In genomic region chr1:21931171-21932093, GRCh38 we compare ENCODE assay signal across 1 cellular context.
A peak's percentile ranks its signal among the peaks of the same experiment; 100 is the strongest.
TF ChIP-seq lines count a peak whose summit lies in the region.

No MANE protein-coding gene starts in this region.

TF ChIP-seq in A549, 52 proteins besides CTCF, POLR2A, EP300 and RAD21 (continued from another document):
- TF ChIP-seq MAX (IDR thresholded peaks at IDR 0.05) (peak; percentile 74), SMC3 (IDR thresholded peaks at IDR 0.05) (0 out of 3 replicates have a peak, but pooled peaks have one; percentile 15), BCL3 (IDR thresholded peaks at IDR 0.05) (no peak), CHD4 (IDR thresholded peaks at IDR 0.05; ENCODE audit: borderline replicate concordance) (no peak), ZFP36 (IDR thresholded peaks at IDR 0.05; ENCODE audit: borderline replicate concordance, partially characterized antibody) (no peak), CBX2 (IDR thresholded peaks at IDR 0.05; ENCODE audit: borderline replicate concordance, low read depth) (no peak), MYC (IDR thresholded peaks at IDR 0.05; ENCODE audit: borderline replicate concordance, low read length) (no peak), RFX5 (IDR thresholded peaks at IDR 0.05) (no peak), TFCP2L1 (CRISPR knock-in tag; IDR thresholded peaks at IDR 0.05) (no peak), RARB (CRISPR knock-in tag; IDR thresholded peaks at IDR 0.05) (no peak), POLR2AphosphoS2 (conservative IDR thresholded peaks at IDR 0.05; ENCODE audit: low read length) (no peak), FOSB (CRISPR knock-in tag; IDR thresholded peaks at IDR 0.05) (no peak), PHF8 (IDR thresholded peaks at IDR 0.05; ENCODE audit: borderline replicate concordance, low read depth) (no peak), EHF (CRISPR knock-in tag; IDR thresholded peaks at IDR 0.05) (0 out of 2 replicates have a peak, but pooled peaks have one; percentile 22), HOXB13 (CRISPR knock-in tag; IDR thresholded peaks at IDR 0.05; ENCODE audit: low read depth) (no peak), HDAC2 (IDR thresholded peaks at IDR 0.05) (no peak), NFE2L2 (conservative IDR thresholded peaks at IDR 0.05; ENCODE audit: low read length) (no peak), RNF2 (IDR thresholded peaks at IDR 0.05; ENCODE audit: borderline replicate concordance, low read depth) (no peak), E2F6 (IDR thresholded peaks at IDR 0.05; ENCODE audit: borderline replicate concordance, low read depth) (peak; percentile 36; the same call in 1 of the 2 replicates), EHMT2 (IDR thresholded peaks at IDR 0.05; ENCODE audit: low read depth) (no peak), HMGXB4 (CRISPR knock-in tag; IDR thresholded peaks at IDR 0.05; ENCODE audit: borderline replicate concordance) (no peak), PBX3 (IDR thresholded peaks at IDR 0.05) (no peak), SREBF2 (IDR thresholded peaks at IDR 0.05) (no peak), ZNF302 (CRISPR knock-in tag; IDR thresholded peaks at IDR 0.05) (no peak), JUNB (IDR thresholded peaks at IDR 0.05) (no peak), CEBPB (IDR thresholded peaks at IDR 0.05) (no peak), ZSCAN20 (CRISPR knock-in tag; IDR thresholded peaks at IDR 0.05) (no peak), FOSL2 (IDR thresholded peaks at IDR 0.05) (no peak), FOSL2 (CRISPR knock-in tag; IDR thresholded peaks at IDR 0.05) (peak; percentile 61), FOXS1 (CRISPR knock-in tag; IDR thresholded peaks at IDR 0.05) (no peak), NPAS2 (CRISPR knock-in tag; IDR thresholded peaks at IDR 0.05; ENCODE audit: borderline replicate concordance) (no peak), GATA3 (IDR thresholded peaks at IDR 0.05; ENCODE audit: borderline replicate concordance) (peak; percentile 72; the same call in 1 of the 2 replicates), MAFK (IDR thresholded peaks at IDR 0.05; ENCODE audit: partially characterized antibody) (no peak), HOXA7 (CRISPR knock-in tag; IDR thresholded peaks at IDR 0.05) (no peak), TP53 (CRISPR knock-in tag; IDR thresholded peaks at IDR 0.05) (no peak), REST (IDR thresholded peaks at IDR 0.05) (no peak), HOXB5 (CRISPR knock-in tag; IDR thresholded peaks at IDR 0.05) (peak; percentile 33; the same call in 1 of the 2 replicates), USF2 (IDR thresholded peaks at IDR 0.05) (no peak), CBX8 (IDR thresholded peaks at IDR 0.05) (no peak), ESRRA (IDR thresholded peaks at IDR 0.05; ENCODE audit: borderline replicate concordance, low read length) (no peak), HEYL (CRISPR knock-in tag; IDR thresholded peaks at IDR 0.05) (no peak; the same call in 1 of the 2 replicates), BHLHE40 (IDR thresholded peaks at IDR 0.05; ENCODE audit: low read depth, low read length) (no peak)
